In the genomic region with DNA sequence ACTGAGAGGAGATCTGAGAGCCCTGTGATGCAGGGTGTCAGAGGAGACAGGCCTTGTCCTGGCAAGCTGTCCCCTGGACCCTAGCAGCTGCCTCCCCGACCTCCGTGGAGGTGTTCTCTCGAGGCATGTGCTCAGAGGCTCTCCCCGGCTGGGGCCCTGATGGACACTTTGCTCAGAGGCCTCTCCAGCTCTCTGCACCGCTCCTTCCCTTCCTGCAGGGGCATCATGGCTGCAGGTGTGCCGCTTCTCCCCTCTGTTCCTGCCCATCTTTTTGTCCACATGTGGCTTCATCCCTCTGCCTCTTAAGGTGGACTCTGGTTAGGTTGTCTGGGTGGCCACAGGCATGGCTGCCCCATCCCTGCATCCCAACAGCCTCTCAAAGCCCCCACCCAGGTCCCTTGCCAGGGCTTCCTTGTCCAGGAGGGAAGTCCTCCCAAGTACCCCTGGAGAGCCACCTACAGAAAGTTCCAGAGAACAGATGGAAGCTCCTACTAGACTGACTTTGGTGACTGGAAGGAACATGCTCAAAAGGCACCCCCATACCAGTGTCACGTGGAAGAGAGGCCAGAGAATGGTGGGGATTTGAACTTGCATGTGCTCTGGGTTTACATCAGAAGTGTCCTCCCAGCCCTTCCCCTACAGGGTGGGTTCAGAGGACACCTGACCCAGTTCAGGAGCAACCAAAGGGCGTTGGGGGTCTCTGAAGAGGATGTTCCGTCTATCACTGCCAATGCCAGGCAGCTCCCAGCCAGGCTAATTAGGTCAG, we compare ENCODE assay signal across 2 cellular contexts.
TF ChIP-seq lines count a peak whose summit lies in the region.

No MANE protein-coding gene starts in this region.

TF ChIP-seq in HCT116, 20 proteins besides CTCF, POLR2A, EP300 and RAD21:
- TF ChIP-seq SIN3A (IDR thresholded peaks at IDR 0.05; ENCODE audit: low read depth) (no peak), POLR2AphosphoS5 (IDR thresholded peaks at IDR 0.05; ENCODE audit: low read depth, low read length) (no peak), CEBPB (IDR thresholded peaks at IDR 0.05; ENCODE audit: low read depth) (no peak), TCF7L2 (IDR thresholded peaks at IDR 0.05; ENCODE audit: borderline replicate concordance, extremely low read depth, insufficient read depth, insufficient read length) (no peak), EZH2 (IDR thresholded peaks at IDR 0.05) (no peak), SP1 (IDR thresholded peaks at IDR 0.05; ENCODE audit: low read depth) (no peak), EGR1 (IDR thresholded peaks at IDR 0.05; ENCODE audit: low read depth) (no peak), ELF1 (IDR thresholded peaks at IDR 0.05; ENCODE audit: borderline replicate concordance, low read depth) (no peak)

TF ChIP-seq in WTC11, 78 proteins besides CTCF, POLR2A, EP300 and RAD21:
- TF ChIP-seq GRHL2 (CRISPR knock-in tag; IDR thresholded peaks at IDR 0.05; ENCODE audit: insufficient replicate concordance, severe bottlenecking) (no peak), ETV6 (CRISPR knock-in tag; IDR thresholded peaks at IDR 0.05) (no peak), ZNF396 (CRISPR knock-in tag; IDR thresholded peaks at IDR 0.05; ENCODE audit: borderline replicate concordance) (no peak), NFE2L1 (CRISPR knock-in tag; IDR thresholded peaks at IDR 0.05) (no peak), PRRX2 (CRISPR knock-in tag; IDR thresholded peaks at IDR 0.05) (no peak), ATF1 (CRISPR knock-in tag; IDR thresholded peaks at IDR 0.05) (no peak), JAZF1 (CRISPR knock-in tag; IDR thresholded peaks at IDR 0.05) (no peak), FOXK1 (CRISPR knock-in tag; IDR thresholded peaks at IDR 0.05) (no peak), SMAD3 (CRISPR knock-in tag; IDR thresholded peaks at IDR 0.05; ENCODE audit: borderline replicate concordance) (no peak)
- TF ChIP-seq, protein P1, sequence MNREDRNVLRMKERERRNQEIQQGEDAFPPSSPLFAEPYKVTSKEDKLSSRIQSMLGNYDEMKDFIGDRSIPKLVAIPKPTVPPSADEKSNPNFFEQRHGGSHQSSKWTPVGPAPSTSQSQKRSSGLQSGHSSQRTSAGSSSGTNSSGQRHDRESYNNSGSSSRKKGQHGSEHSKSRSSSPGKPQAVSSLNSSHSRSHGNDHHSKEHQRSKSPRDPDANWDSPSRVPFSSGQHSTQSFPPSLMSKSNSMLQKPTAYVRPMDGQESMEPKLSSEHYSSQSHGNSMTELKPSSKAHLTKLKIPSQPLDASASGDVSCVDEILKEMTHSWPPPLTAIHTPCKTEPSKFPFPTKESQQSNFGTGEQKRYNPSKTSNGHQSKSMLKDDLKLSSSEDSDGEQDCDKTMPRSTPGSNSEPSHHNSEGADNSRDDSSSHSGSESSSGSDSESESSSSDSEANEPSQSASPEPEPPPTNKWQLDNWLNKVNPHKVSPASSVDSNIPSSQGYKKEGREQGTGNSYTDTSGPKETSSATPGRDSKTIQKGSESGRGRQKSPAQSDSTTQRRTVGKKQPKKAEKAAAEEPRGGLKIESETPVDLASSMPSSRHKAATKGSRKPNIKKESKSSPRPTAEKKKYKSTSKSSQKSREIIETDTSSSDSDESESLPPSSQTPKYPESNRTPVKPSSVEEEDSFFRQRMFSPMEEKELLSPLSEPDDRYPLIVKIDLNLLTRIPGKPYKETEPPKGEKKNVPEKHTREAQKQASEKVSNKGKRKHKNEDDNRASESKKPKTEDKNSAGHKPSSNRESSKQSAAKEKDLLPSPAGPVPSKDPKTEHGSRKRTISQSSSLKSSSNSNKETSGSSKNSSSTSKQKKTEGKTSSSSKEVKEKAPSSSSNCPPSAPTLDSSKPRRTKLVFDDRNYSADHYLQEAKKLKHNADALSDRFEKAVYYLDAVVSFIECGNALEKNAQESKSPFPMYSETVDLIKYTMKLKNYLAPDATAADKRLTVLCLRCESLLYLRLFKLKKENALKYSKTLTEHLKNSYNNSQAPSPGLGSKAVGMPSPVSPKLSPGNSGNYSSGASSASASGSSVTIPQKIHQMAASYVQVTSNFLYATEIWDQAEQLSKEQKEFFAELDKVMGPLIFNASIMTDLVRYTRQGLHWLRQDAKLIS (CRISPR knock-in tag; IDR thresholded peaks at IDR 0.05; ENCODE audit: borderline replicate concordance): no peak
- TF ChIP-seq, protein P2, sequence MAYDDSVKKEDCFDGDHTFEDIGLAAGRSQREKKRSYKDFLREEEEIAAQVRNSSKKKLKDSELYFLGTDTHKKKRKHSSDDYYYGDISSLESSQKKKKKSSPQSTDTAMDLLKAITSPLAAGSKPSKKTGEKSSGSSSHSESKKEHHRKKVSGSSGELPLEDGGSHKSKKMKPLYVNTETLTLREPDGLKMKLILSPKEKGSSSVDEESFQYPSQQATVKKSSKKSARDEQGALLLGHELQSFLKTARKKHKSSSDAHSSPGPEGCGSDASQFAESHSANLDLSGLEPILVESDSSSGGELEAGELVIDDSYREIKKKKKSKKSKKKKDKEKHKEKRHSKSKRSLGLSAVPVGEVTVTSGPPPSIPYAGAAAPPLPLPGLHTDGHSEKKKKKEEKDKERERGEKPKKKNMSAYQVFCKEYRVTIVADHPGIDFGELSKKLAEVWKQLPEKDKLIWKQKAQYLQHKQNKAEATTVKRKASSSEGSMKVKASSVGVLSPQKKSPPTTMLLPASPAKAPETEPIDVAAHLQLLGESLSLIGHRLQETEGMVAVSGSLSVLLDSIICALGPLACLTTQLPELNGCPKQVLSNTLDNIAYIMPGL (CRISPR knock-in tag; IDR thresholded peaks at IDR 0.05): no peak
- TF ChIP-seq, protein P3, sequence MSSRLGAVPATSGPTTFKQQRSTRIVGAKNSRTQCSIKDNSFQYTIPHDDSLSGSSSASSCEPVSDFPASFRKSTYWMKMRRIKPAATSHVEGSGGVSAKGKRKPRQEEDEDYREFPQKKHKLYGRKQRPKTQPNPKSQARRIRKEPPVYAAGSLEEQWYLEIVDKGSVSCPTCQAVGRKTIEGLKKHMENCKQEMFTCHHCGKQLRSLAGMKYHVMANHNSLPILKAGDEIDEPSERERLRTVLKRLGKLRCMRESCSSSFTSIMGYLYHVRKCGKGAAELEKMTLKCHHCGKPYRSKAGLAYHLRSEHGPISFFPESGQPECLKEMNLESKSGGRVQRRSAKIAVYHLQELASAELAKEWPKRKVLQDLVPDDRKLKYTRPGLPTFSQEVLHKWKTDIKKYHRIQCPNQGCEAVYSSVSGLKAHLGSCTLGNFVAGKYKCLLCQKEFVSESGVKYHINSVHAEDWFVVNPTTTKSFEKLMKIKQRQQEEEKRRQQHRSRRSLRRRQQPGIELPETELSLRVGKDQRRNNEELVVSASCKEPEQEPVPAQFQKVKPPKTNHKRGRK (CRISPR knock-in tag; IDR thresholded peaks at IDR 0.05; ENCODE audit: borderline replicate concordance): no peak
- TF ChIP-seq, protein P4, sequence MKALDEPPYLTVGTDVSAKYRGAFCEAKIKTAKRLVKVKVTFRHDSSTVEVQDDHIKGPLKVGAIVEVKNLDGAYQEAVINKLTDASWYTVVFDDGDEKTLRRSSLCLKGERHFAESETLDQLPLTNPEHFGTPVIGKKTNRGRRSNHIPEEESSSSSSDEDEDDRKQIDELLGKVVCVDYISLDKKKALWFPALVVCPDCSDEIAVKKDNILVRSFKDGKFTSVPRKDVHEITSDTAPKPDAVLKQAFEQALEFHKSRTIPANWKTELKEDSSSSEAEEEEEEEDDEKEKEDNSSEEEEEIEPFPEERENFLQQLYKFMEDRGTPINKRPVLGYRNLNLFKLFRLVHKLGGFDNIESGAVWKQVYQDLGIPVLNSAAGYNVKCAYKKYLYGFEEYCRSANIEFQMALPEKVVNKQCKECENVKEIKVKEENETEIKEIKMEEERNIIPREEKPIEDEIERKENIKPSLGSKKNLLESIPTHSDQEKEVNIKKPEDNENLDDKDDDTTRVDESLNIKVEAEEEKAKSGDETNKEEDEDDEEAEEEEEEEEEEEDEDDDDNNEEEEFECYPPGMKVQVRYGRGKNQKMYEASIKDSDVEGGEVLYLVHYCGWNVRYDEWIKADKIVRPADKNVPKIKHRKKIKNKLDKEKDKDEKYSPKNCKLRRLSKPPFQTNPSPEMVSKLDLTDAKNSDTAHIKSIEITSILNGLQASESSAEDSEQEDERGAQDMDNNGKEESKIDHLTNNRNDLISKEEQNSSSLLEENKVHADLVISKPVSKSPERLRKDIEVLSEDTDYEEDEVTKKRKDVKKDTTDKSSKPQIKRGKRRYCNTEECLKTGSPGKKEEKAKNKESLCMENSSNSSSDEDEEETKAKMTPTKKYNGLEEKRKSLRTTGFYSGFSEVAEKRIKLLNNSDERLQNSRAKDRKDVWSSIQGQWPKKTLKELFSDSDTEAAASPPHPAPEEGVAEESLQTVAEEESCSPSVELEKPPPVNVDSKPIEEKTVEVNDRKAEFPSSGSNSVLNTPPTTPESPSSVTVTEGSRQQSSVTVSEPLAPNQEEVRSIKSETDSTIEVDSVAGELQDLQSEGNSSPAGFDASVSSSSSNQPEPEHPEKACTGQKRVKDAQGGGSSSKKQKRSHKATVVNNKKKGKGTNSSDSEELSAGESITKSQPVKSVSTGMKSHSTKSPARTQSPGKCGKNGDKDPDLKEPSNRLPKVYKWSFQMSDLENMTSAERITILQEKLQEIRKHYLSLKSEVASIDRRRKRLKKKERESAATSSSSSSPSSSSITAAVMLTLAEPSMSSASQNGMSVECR (CRISPR knock-in tag; IDR thresholded peaks at IDR 0.05; ENCODE audit: borderline replicate concordance): no peak
- TF ChIP-seq, protein P5, sequence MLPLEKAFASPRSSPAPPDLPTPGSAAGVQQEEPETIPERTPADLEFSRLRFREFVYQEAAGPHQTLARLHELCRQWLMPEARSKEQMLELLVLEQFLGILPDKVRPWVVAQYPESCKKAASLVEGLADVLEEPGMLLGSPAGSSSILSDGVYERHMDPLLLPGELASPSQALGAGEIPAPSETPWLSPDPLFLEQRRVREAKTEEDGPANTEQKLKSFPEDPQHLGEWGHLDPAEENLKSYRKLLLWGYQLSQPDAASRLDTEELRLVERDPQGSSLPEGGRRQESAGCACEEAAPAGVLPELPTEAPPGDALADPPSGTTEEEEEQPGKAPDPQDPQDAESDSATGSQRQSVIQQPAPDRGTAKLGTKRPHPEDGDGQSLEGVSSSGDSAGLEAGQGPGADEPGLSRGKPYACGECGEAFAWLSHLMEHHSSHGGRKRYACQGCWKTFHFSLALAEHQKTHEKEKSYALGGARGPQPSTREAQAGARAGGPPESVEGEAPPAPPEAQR (CRISPR knock-in tag; IDR thresholded peaks at IDR 0.05): no peak
- TF ChIP-seq, protein P6, sequence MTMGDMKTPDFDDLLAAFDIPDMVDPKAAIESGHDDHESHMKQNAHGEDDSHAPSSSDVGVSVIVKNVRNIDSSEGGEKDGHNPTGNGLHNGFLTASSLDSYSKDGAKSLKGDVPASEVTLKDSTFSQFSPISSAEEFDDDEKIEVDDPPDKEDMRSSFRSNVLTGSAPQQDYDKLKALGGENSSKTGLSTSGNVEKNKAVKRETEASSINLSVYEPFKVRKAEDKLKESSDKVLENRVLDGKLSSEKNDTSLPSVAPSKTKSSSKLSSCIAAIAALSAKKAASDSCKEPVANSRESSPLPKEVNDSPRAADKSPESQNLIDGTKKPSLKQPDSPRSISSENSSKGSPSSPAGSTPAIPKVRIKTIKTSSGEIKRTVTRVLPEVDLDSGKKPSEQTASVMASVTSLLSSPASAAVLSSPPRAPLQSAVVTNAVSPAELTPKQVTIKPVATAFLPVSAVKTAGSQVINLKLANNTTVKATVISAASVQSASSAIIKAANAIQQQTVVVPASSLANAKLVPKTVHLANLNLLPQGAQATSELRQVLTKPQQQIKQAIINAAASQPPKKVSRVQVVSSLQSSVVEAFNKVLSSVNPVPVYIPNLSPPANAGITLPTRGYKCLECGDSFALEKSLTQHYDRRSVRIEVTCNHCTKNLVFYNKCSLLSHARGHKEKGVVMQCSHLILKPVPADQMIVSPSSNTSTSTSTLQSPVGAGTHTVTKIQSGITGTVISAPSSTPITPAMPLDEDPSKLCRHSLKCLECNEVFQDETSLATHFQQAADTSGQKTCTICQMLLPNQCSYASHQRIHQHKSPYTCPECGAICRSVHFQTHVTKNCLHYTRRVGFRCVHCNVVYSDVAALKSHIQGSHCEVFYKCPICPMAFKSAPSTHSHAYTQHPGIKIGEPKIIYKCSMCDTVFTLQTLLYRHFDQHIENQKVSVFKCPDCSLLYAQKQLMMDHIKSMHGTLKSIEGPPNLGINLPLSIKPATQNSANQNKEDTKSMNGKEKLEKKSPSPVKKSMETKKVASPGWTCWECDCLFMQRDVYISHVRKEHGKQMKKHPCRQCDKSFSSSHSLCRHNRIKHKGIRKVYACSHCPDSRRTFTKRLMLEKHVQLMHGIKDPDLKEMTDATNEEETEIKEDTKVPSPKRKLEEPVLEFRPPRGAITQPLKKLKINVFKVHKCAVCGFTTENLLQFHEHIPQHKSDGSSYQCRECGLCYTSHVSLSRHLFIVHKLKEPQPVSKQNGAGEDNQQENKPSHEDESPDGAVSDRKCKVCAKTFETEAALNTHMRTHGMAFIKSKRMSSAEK (CRISPR knock-in tag; IDR thresholded peaks at IDR 0.05; ENCODE audit: borderline replicate concordance): no peak
- TF ChIP-seq, protein P7, sequence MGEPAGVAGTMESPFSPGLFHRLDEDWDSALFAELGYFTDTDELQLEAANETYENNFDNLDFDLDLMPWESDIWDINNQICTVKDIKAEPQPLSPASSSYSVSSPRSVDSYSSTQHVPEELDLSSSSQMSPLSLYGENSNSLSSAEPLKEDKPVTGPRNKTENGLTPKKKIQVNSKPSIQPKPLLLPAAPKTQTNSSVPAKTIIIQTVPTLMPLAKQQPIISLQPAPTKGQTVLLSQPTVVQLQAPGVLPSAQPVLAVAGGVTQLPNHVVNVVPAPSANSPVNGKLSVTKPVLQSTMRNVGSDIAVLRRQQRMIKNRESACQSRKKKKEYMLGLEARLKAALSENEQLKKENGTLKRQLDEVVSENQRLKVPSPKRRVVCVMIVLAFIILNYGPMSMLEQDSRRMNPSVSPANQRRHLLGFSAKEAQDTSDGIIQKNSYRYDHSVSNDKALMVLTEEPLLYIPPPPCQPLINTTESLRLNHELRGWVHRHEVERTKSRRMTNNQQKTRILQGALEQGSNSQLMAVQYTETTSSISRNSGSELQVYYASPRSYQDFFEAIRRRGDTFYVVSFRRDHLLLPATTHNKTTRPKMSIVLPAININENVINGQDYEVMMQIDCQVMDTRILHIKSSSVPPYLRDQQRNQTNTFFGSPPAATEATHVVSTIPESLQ (CRISPR knock-in tag; IDR thresholded peaks at IDR 0.05): no peak
- TF ChIP-seq, protein P8, sequence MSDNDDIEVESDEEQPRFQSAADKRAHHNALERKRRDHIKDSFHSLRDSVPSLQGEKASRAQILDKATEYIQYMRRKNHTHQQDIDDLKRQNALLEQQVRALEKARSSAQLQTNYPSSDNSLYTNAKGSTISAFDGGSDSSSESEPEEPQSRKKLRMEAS (CRISPR knock-in tag; IDR thresholded peaks at IDR 0.05): no peak
TF ChIP-seq in WTC11: peak in this region for 0.
